Comparison of ENCODE assay signal across 1 cellular context in the genomic region with DNA sequence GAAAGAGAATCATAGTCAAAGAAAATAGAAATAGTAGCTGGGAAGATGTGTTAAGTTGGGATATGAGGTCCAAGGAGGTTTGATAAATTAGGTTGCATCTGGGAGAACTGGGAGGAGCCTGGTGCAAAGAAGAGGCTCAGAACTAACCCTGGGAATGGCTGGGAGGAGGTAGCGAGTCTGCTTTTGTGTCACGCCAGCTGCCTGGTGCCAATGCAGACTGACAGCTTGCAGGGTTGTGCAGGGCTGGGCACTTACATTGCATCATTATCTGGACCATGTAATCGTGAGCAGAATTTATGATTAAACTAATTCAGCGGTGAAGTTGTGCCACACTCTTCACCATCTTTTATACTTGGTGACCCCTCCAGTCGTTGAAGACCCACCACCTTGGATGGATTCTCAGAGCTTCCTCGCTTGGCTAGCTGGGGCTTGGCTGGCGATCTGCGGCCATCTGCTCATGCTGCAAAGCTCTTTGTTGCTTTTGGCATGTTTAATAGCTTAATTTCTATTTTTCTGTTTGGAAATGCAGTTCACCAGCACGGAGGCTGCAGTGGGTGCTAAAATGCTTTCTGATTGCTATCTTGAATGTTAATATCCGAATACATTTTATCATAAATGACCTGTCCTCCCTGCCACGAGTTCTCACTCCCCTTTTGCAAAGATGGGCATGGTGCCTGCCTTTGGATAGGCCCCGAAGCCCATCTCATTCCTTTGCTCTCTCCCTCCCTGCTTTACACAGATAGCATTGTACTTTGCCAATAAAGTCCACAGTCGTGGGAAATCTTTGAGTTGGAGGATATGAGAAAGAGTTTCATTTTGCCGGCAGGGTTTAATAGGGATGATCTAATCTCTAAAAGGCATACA.
TF ChIP-seq lines count a peak whose summit lies in the region.

No MANE protein-coding gene starts in this region.

TF ChIP-seq in SK-N-SH, 30 proteins besides CTCF, POLR2A, EP300 and RAD21:
- TF ChIP-seq PBX3 (IDR thresholded peaks at IDR 0.05) (no peak), NFIC (IDR thresholded peaks at IDR 0.05; ENCODE audit: borderline replicate concordance) (peak; percentile 26; the same call in 1 of the 2 replicates), RFX5 (IDR thresholded peaks at IDR 0.05; ENCODE audit: low read length) (no peak), YY1 (IDR thresholded peaks at IDR 0.05; ENCODE audit: low read depth) (no peak), USF2 (IDR thresholded peaks at IDR 0.05; ENCODE audit: borderline replicate concordance, low read depth, low read length) (no peak), GATA2 (CRISPR knock-in tag; IDR thresholded peaks at IDR 0.05) (peak; percentile 70; the same call in 1 of the 2 replicates), GABPA (IDR thresholded peaks at IDR 0.05; ENCODE audit: low read depth) (no peak), RCOR1 (IDR thresholded peaks at IDR 0.05; ENCODE audit: low read length) (peak; percentile 43), TAF1 (IDR thresholded peaks at IDR 0.05; ENCODE audit: borderline replicate concordance, low read depth, low read length) (no peak), NRF1 (IDR thresholded peaks at IDR 0.05; ENCODE audit: low read depth, low read length) (no peak), SMC3 (IDR thresholded peaks at IDR 0.05; ENCODE audit: low read depth, low read length) (0 out of 2 replicates have a peak, but pooled peaks have one; percentile 22), FOXJ3 (CRISPR knock-in tag; IDR thresholded peaks at IDR 0.05) (0 out of 2 replicates have a peak, but pooled peaks have one; percentile 21)
- TF ChIP-seq, protein P1, sequence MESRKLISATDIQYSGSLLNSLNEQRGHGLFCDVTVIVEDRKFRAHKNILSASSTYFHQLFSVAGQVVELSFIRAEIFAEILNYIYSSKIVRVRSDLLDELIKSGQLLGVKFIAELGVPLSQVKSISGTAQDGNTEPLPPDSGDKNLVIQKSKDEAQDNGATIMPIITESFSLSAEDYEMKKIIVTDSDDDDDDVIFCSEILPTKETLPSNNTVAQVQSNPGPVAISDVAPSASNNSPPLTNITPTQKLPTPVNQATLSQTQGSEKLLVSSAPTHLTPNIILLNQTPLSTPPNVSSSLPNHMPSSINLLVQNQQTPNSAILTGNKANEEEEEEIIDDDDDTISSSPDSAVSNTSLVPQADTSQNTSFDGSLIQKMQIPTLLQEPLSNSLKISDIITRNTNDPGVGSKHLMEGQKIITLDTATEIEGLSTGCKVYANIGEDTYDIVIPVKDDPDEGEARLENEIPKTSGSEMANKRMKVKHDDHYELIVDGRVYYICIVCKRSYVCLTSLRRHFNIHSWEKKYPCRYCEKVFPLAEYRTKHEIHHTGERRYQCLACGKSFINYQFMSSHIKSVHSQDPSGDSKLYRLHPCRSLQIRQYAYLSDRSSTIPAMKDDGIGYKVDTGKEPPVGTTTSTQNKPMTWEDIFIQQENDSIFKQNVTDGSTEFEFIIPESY (IDR thresholded peaks at IDR 0.05; ENCODE audit: borderline replicate concordance, low read depth), result no peak
- TF ChIP-seq, protein P2, sequence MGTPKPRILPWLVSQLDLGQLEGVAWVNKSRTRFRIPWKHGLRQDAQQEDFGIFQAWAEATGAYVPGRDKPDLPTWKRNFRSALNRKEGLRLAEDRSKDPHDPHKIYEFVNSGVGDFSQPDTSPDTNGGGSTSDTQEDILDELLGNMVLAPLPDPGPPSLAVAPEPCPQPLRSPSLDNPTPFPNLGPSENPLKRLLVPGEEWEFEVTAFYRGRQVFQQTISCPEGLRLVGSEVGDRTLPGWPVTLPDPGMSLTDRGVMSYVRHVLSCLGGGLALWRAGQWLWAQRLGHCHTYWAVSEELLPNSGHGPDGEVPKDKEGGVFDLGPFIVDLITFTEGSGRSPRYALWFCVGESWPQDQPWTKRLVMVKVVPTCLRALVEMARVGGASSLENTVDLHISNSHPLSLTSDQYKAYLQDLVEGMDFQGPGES (IDR thresholded peaks at IDR 0.05; ENCODE audit: low read depth, low read length), result no peak
